31 cellular contexts compared by ENCODE assay signal in the genomic region with DNA sequence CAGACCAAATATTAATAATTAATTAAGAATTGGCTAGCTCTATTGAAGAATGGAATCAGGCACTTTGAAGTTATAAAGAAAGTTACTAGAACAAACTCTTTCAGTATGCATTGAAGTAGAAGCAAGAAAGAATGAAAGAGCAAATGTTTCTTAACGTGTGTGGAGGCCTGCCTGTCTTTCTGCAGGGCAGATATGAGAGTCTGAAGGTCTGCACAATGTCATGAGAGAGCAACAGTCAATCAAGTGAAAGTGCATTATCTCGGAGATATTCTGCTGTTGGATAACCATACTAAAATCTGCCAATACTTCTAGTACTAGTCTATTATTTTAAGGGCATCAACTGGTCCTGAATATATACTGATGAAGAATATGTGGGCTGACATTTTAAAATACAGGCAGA.
"Had no signal": no experiment of that assay in that cellular context is flagged by ENCODE, and none has a peak within 500 bp of the region (broad histone marks: within the 10 kb centered on the region; RNA-seq: fewer than 3 reads in every experiment).

No MANE protein-coding gene starts in this region.

- H3K27ac Mint-ChIP-seq: naive thymus-derived CD8-positive, alpha-beta T cell; natural killer cell treated with Interleukin-12 subunit alpha and Interleukin-12 subunit beta and Interleukin-15 and Interleukin-18, amount 100 ng/mL, for 72 hours; nephron progenitor cell; stimulated activated memory B cell treated with anti-CD40 and anti-IgM and Interleukin-4, amounts not matched to agents 10 μg/mL and 1 μg/mL and 100 μg/mL, for 72 hours; stimulated activated naive CD8-positive, alpha-beta T cell treated with anti-CD3 and anti-CD28 coated beads, Interleukin-15, amount 100 ng/mL, for 72 hours; type B pancreatic cell had no signal

- H3K4me3 Mint-ChIP-seq: naive thymus-derived CD8-positive, alpha-beta T cell; natural killer cell treated with Interleukin-12 subunit alpha and Interleukin-12 subunit beta and Interleukin-15 and Interleukin-18, amount 100 ng/mL, for 72 hours; nephron progenitor cell; neural crest cell; stimulated activated memory B cell treated with anti-CD40 and anti-IgM and Interleukin-4, amounts not matched to agents 10 μg/mL and 1 μg/mL and 100 μg/mL, for 72 hours; stimulated activated naive CD8-positive, alpha-beta T cell treated with anti-CD3 and anti-CD28 coated beads, Interleukin-15, amount 100 ng/mL, for 72 hours; type B pancreatic cell had no signal

- H3K27me3 ChIP-seq: neutrophil, pancreas, right atrium auricular region, right lobe of liver, sigmoid colon, spleen, suprapubic skin, testis, tibial artery, transverse colon, upper lobe of right lung, uterus had no signal

- H3K27me3 Mint-ChIP-seq: naive thymus-derived CD8-positive, alpha-beta T cell; natural killer cell treated with Interleukin-12 subunit alpha and Interleukin-12 subunit beta and Interleukin-15 and Interleukin-18, amount 100 ng/mL, for 72 hours; stimulated activated memory B cell treated with anti-CD40 and anti-IgM and Interleukin-4, amounts not matched to agents 10 μg/mL and 1 μg/mL and 100 μg/mL, for 72 hours; stimulated activated naive CD8-positive, alpha-beta T cell treated with anti-CD3 and anti-CD28 coated beads, Interleukin-15, amount 100 ng/mL, for 72 hours; type B pancreatic cell had no signal

- H3K9me3 ChIP-seq: neutrophil, pancreas, prostate gland, right atrium auricular region, right lobe of liver, sigmoid colon, spleen, suprapubic skin, testis, tibial artery, transverse colon, upper lobe of right lung, uterus had no signal

- H3K4me3 ChIP-seq: pancreas, prostate gland, right atrium auricular region, right lobe of liver, sigmoid colon, spleen, suprapubic skin, testis, tibial artery, transverse colon, upper lobe of right lung, uterus had no signal

- H3K36me3 ChIP-seq: neutrophil, pancreas, prostate gland, right atrium auricular region, right lobe of liver, sigmoid colon, spleen, suprapubic skin, tibial artery, transverse colon, upper lobe of right lung, uterus had no signal

- H3K9me3 Mint-ChIP-seq: natural killer cell treated with Interleukin-12 subunit alpha and Interleukin-12 subunit beta and Interleukin-15 and Interleukin-18, amount 100 ng/mL, for 72 hours; nephron progenitor cell; neural crest cell; stimulated activated memory B cell treated with anti-CD40 and anti-IgM and Interleukin-4, amounts not matched to agents 10 μg/mL and 1 μg/mL and 100 μg/mL, for 72 hours; stimulated activated naive CD8-positive, alpha-beta T cell treated with anti-CD3 and anti-CD28 coated beads, Interleukin-15, amount 100 ng/mL, for 72 hours; type B pancreatic cell had no signal

- DNase-seq: naive thymus-derived CD8-positive, alpha-beta T cell; nephron progenitor cell; nucleus accumbens; pancreas; retina; right lobe of liver; sigmoid colon; small intestine; spleen; stimulated activated CD4-positive, alpha-beta T cell treated with anti-CD3 and anti-CD28 coated beads, Interleukin-12 subunit alpha, Interleukin-12 subunit beta, amount 100 ng/mL, for 4 hours; stimulated activated CD4-positive, alpha-beta T cell treated with anti-CD3 and anti-CD28 coated beads, Interleukin-1b, Interleukin-23, amount 100 ng/mL, for 48 hours; stimulated activated CD4-positive, alpha-beta T cell treated with anti-CD3 and anti-CD28 coated beads, Interleukin-4, amount 100 ng/mL, for 1 hour; stimulated activated CD4-positive, alpha-beta T cell treated with anti-CD3 and anti-CD28 coated beads, Interleukin-4, amount 100 ng/mL, for 4 hours; stimulated activated CD8-positive, alpha-beta memory T cell treated with anti-CD3 and anti-CD28 coated beads, Interleukin-4, amount 100 ng/mL, for 48 hours; stimulated activated naive CD4-positive, alpha-beta T cell; stimulated activated naive CD8-positive, alpha-beta T cell treated with anti-CD3 and anti-CD28 coated beads, Interleukin-15, amount 100 ng/mL, for 72 hours; stimulated activated naive CD8-positive, alpha-beta T cell treated with anti-CD3 and anti-CD28 coated beads, Interleukin-15, Interleukin-2, amounts not matched to agents 100 U/mL and 50 U/mL, for 24 hours; substantia nigra; testis; tibial artery; transverse colon; upper lobe of right lung; uterus had no signal

- H3K36me3 Mint-ChIP-seq: naive thymus-derived CD8-positive, alpha-beta T cell; natural killer cell treated with Interleukin-12 subunit alpha and Interleukin-12 subunit beta and Interleukin-15 and Interleukin-18, amount 100 ng/mL, for 72 hours; stimulated activated memory B cell treated with anti-CD40 and anti-IgM and Interleukin-4, amounts not matched to agents 10 μg/mL and 1 μg/mL and 100 μg/mL, for 72 hours; type B pancreatic cell had no signal

- H3K4me1 Mint-ChIP-seq: naive thymus-derived CD8-positive, alpha-beta T cell; nephron progenitor cell; neural crest cell; stimulated activated memory B cell treated with anti-CD40 and anti-IgM and Interleukin-4, amounts not matched to agents 10 μg/mL and 1 μg/mL and 100 μg/mL, for 72 hours; stimulated activated naive CD8-positive, alpha-beta T cell treated with anti-CD3 and anti-CD28 coated beads, Interleukin-15, amount 100 ng/mL, for 72 hours had no signal

- H3K4me1 ChIP-seq: pancreas, prostate gland, right atrium auricular region, right lobe of liver, sigmoid colon, spleen, suprapubic skin, testis, tibial artery, transverse colon, upper lobe of right lung, uterus had no signal

- ATAC-seq: naive thymus-derived CD8-positive, alpha-beta T cell; natural killer cell treated with Interleukin-12 subunit alpha and Interleukin-12 subunit beta and Interleukin-15 and Interleukin-18, amount 100 ng/mL, for 72 hours; pancreas; right lobe of liver; stimulated activated naive CD8-positive, alpha-beta T cell treated with anti-CD3 and anti-CD28 coated beads, Interleukin-15, amount 100 ng/mL, for 72 hours; stimulated activated naive CD8-positive, alpha-beta T cell treated with anti-CD3 and anti-CD28 coated beads, Interleukin-15, Interleukin-2, amounts not matched to agents 100 U/mL and 50 U/mL, for 24 hours; upper lobe of right lung had no signal

- H3K27ac ChIP-seq: neutrophil, pancreas, prostate gland, right atrium auricular region, right lobe of liver, sigmoid colon, spleen, suprapubic skin, testis, tibial artery, transverse colon, upper lobe of right lung, uterus had no signal
